ENCODE assay signal across 17 cellular contexts in the genomic region with DNA sequence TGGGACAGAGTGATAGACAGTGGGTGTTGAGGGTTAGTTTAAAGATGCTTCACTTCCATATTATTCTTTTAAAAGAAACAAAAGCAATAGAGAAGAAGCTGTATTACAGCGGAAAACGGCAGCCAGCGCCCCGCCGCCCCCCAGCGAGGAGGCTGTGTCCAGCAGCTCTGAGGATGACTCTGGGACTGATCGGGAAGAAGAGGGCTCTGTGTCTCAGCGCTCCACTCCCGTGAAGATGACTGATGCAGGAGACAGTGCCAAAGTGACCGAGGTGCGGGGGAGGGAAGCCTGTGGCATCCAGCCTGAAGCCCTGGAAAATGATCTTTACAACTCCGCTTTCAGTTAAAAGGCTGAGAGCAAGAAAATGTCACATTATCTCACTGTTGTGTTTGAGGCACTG.
DNase-seq lines count a peak whose midpoint lies in the region; ATAC-seq and TF ChIP-seq lines count a peak whose summit lies in the region.
"Had no signal": no experiment of that assay in that cellular context is flagged by ENCODE, and none has a peak within 500 bp of the region (broad histone marks: within the 10 kb centered on the region; RNA-seq: fewer than 3 reads in every experiment).

No MANE protein-coding gene starts in this region.

- peak overlapping the region; percentile 62 for H4K91ac ChIP-seq in trophoblast cell (ENCODE audit: low read depth, low read length)

- H3K79me2 ChIP-seq in trophoblast cell (ENCODE audit: control insufficient read depth, insufficient read depth, low read length, poor library complexity) = no peaks in the 10 kb centered on the region

- H3K4me3 ChIP-seq in AG10803 (ENCODE audit: low read length) (no peak overlapping the region), SJSA1 (no peak overlapping the region), trophoblast cell (ENCODE audit: low read depth, low read length) (no peak overlapping the region), body of pancreas (no peak overlapping the region)
- H3K4me3 ChIP-seq: lung had no signal

- H3K18ac ChIP-seq in trophoblast cell (ENCODE audit: low read length) = no peak overlapping the region

- H2AK5ac ChIP-seq in trophoblast cell (ENCODE audit: low read length) = peak overlapping the region; percentile 74

- H3K4me2 ChIP-seq in trophoblast cell (ENCODE audit: low read length) = no peak overlapping the region

- H2BK12ac ChIP-seq in trophoblast cell (ENCODE audit: low read length) = peak overlapping the region; percentile 97

- peak overlapping the region; percentile 85 for H3K27ac ChIP-seq in SJSA1
- peak overlapping the region; percentile 48 for H3K27ac ChIP-seq in trophoblast cell (ENCODE audit: low read depth, low read length)
- H3K27ac ChIP-seq in body of pancreas = no peak overlapping the region

- TF ChIP-seq CTCF in AG10803 (conservative IDR thresholded peaks at IDR 0.05; ENCODE audit: low read length) (no peak), body of pancreas (IDR thresholded peaks at IDR 0.05) (no peak)

- peaks cover 4% of the 10 kb centered on the region for H3K79me1 ChIP-seq in trophoblast cell (ENCODE audit: low read length)

- no peak overlapping the region for H3K4ac ChIP-seq in trophoblast cell (ENCODE audit: low read depth, low read length)

- no peak overlapping the region for H3K23ac ChIP-seq in trophoblast cell (ENCODE audit: low read length)

- no peak overlapping the region for H3K9ac ChIP-seq in trophoblast cell (ENCODE audit: low read length)

- no peak overlapping the region for H2AFZ ChIP-seq in trophoblast cell (ENCODE audit: insufficient read depth, low read length, poor library complexity)

- peak overlapping the region; percentile 70 for H3K14ac ChIP-seq in trophoblast cell (ENCODE audit: low read length)

- H3K9me3 ChIP-seq in SJSA1 (replicated peaks) = no peaks in the 10 kb centered on the region
- H3K9me3 ChIP-seq in trophoblast cell (ENCODE audit: insufficient read depth, low read depth, low read length) = no peaks in the 10 kb centered on the region
- no peaks in the 10 kb centered on the region for H3K9me3 ChIP-seq in body of pancreas

- H3K4me1 ChIP-seq in SJSA1 (replicated peaks) = peaks cover 55% of the 10 kb centered on the region
- peaks cover 2 to 3% of the 10 kb centered on the region in 2 experiments for H3K4me1 ChIP-seq in trophoblast cell (ENCODE audit: control insufficient read depth in 1 of 2, insufficient read depth in 2 of 2, low read length in 2 of 2)
- peaks cover 10% of the 10 kb centered on the region for H3K4me1 ChIP-seq in body of pancreas

- H3K27me3 ChIP-seq in SJSA1 (replicated peaks) (no peaks in the 10 kb centered on the region), trophoblast cell (ENCODE audit: insufficient read depth, low read length) (no peaks in the 10 kb centered on the region), body of pancreas (no peaks in the 10 kb centered on the region)

- H2BK120ac ChIP-seq in trophoblast cell (ENCODE audit: insufficient read depth, low read length, poor library complexity) = peak overlapping the region; percentile 51

- intact Hi-C loops in body of pancreas (cut with DNase I) = no loop called here

- no peak for ATAC-seq in body of pancreas
- ATAC-seq: CD8-positive, alpha-beta T cell had no signal

- WGBS in trophoblast cell (ENCODE audit: extremely low coverage, insufficient coverage, insufficient read length) = no CpG with 5 or more reads among the region's 12 CpGs
- 90% methylated on average over 12 of the region's 12 CpGs for WGBS in body of pancreas, 2 donors

- H3K36me3 ChIP-seq in SJSA1 (no peaks in the 10 kb centered on the region), trophoblast cell (ENCODE audit: control insufficient read depth in 1 of 2, insufficient read depth in 2 of 2, low read length in 2 of 2) (no peaks in the 10 kb centered on the region), body of pancreas (replicated peaks in 1 of 2; ENCODE audit: insufficient read depth in 1 of 2, low read depth in 2 of 2) (no peaks in the 10 kb centered on the region)

- TF ChIP-seq POLR2A in erythroblast (IDR thresholded peaks at IDR 0.05; ENCODE audit: low read length) (no peak), body of pancreas (IDR thresholded peaks at IDR 0.05) (no peak)

- DNase-seq in AG10803 (ENCODE audit: low read depth) = peak; percentile 12
- peak; percentile 37 to 52 for DNase-seq in SJSA1 (ENCODE audit: low read depth in 1 of 2, low spot score in 2 of 2)
- DNase-seq in glomerular visceral epithelial cell (ENCODE audit: extremely low spot score) = peak; percentile 8
- DNase-seq in trophoblast cell = no peak
- DNase-seq in erythroblast (lab: John Stamatoyannopoulos, UW) = no peak
- DNase-seq in T-helper 9 cell = no peak
- DNase-seq in NCI-H1436 treated with DMSO at 0.1 percent for 48 hours (lab: John Stamatoyannopoulos, UW) = no peak
- no peak for DNase-seq in body of pancreas
- DNase-seq: activated CD4-positive, alpha-beta T cell treated with anti-CD3 and anti-CD28 coated beads for 4 hours; activated naive CD4-positive, alpha-beta T cell treated with anti-CD3 and anti-CD28 coated beads, Interleukin-2, amount 10 ng/mL, durations not matched to agents 7 days and 5 days; activated T-cell treated with anti-CD3 and anti-CD28 coated beads for 4 hours; CD8-positive, alpha-beta T cell; effector CD4-positive, alpha-beta T cell; NCI-H1092; SHP77 treated with DMSO at 0.1 percent for 48 hours; stimulated activated CD4-positive, alpha-beta T cell treated with anti-CD3 and anti-CD28 coated beads, Interleukin-2, amount 100 ng/mL, for 24 hours had no signal

- H4K8ac ChIP-seq in trophoblast cell (ENCODE audit: low read depth, low read length) = peak overlapping the region; percentile 60

- peak overlapping the region; percentile 70 for H4K12ac ChIP-seq in trophoblast cell (ENCODE audit: low read depth, low read length)

- peak overlapping the region; percentile 79 for H2BK5ac ChIP-seq in trophoblast cell (ENCODE audit: low read depth, low read length, poor library complexity)

Comparison
In these comparisons a context has a peak if more than half of its experiments do, and no peak if none do; other contexts are left out.
1. DNase-seq: peak in AG10803 (single experiment), SJSA1 (2 of 2) and glomerular visceral epithelial cell (single experiment); none in trophoblast cell (0 of 2), erythroblast (0 of 2), T-helper 9 cell (single experiment), NCI-H1436 treated with DMSO at 0.1 percent for 48 hours (single experiment) and body of pancreas (0 of 4).
2. H3K27ac ChIP-seq: peak in SJSA1 (single experiment) and trophoblast cell (single experiment); none in body of pancreas (0 of 4).